Comparison of ENCODE assay signal across 18 cellular contexts in genomic region chr3:64008952-64009351, GRCh38. TPM values are rescaled to one million over a fixed set of nuclear protein-coding genes. Genes with fewer than 3 reads are reported as not detected.
DNase-seq lines count a peak whose midpoint lies in the region; ATAC-seq and TF ChIP-seq lines count a peak whose summit lies in the region.
"Had no signal": no experiment of that assay in that cellular context is flagged by ENCODE, and none has a peak within 500 bp of the region (broad histone marks: within the 10 kb centered on the region; RNA-seq: fewer than 3 reads in every experiment).

No MANE protein-coding gene starts in this region.

- H3K4me1 Mint-ChIP-seq in activated naive CD8-positive, alpha-beta T cell treated with anti-CD3 and anti-CD28 coated beads for 36 hours = peaks cover 40% of the 10 kb centered on the region
- peaks cover 16% of the 10 kb centered on the region for H3K4me1 Mint-ChIP-seq in nephron
- H3K4me1 Mint-ChIP-seq: neural crest cell had no signal

- intact Hi-C loops in IMR-90 (cut with micrococcal nuclease) = no loop called here

- H3K27me3 ChIP-seq in IMR-90 (ENCODE audit: control insufficient read depth, insufficient read depth, low read length) = no peaks in the 10 kb centered on the region
- no peaks in the 10 kb centered on the region for H3K27me3 ChIP-seq in fibroblast of lung (ENCODE audit: control insufficient read depth, insufficient read depth, low read length)
- no peaks in the 10 kb centered on the region for H3K27me3 ChIP-seq in BE2C
- H3K27me3 ChIP-seq: colonic mucosa, suprapubic skin had no signal

- H3K14ac ChIP-seq in IMR-90 (replicated peaks; ENCODE audit: low read depth, low read length) = no peak overlapping the region

- H4K5ac ChIP-seq in IMR-90 (ENCODE audit: low read depth, low read length) = no peak overlapping the region

- H3K4me3 Mint-ChIP-seq in activated naive CD8-positive, alpha-beta T cell treated with anti-CD3 and anti-CD28 coated beads for 36 hours = no peak overlapping the region
- H3K4me3 Mint-ChIP-seq in nephron = no peak overlapping the region
- H3K4me3 Mint-ChIP-seq: neural crest cell had no signal

- H3K36me3 ChIP-seq in IMR-90 (ENCODE audit: control insufficient read depth, insufficient read depth, low read length) = peaks cover 51% of the 10 kb centered on the region
- peaks cover 18% of the 10 kb centered on the region for H3K36me3 ChIP-seq in fibroblast of lung (ENCODE audit: control insufficient read depth, insufficient read depth, low read length)
- peaks cover 79% of the 10 kb centered on the region for H3K36me3 ChIP-seq in BE2C
- H3K36me3 ChIP-seq: colonic mucosa had no signal

- H2AK9ac ChIP-seq in IMR-90 (replicated peaks; ENCODE audit: low read depth, low read length, poor library complexity) = no peak overlapping the region

- no peak overlapping the region for H3K18ac ChIP-seq in IMR-90 (ENCODE audit: low read depth, low read length)

- no peak overlapping the region for H3K4ac ChIP-seq in IMR-90 (ENCODE audit: low read depth, low read length)

- H2BK5ac ChIP-seq in IMR-90 (ENCODE audit: low read depth, low read length, poor library complexity, severe bottlenecking) = no peak overlapping the region

- peaks cover 14% of the 10 kb centered on the region for H3K9me1 ChIP-seq in IMR-90 (ENCODE audit: insufficient read depth, low read length)

- H3K4me2 ChIP-seq in IMR-90 (ENCODE audit: low read depth, low read length) (no peak overlapping the region), fibroblast of lung (ENCODE audit: extremely low read depth, insufficient read depth, low read length) (no peak overlapping the region)
- H3K4me2 ChIP-seq: KMS-11 had no signal

- H3K56ac ChIP-seq in IMR-90 (ENCODE audit: extremely low read depth, insufficient read depth, low read length) = no peak overlapping the region

- peaks cover 31 to 47% of the 10 kb centered on the region in 2 experiments for H3K79me1 ChIP-seq in IMR-90 (ENCODE audit: low read depth in 1 of 2, low read length in 2 of 2)

- DNase-seq in IMR-90 = peak; percentile 35
- no peak for DNase-seq in activated naive CD8-positive, alpha-beta T cell treated with anti-CD3 and anti-CD28 coated beads for 36 hours
- DNase-seq in fibroblast of lung (ENCODE audit: low read depth in 2 of 2) = peak; percentile 16 to 40
- DNase-seq in activated gamma-delta T cell (lab: John Stamatoyannopoulos, UW) = no peak
- no peak for DNase-seq in BE2C
- DNase-seq: activated effector memory CD4-positive, alpha-beta T cell treated with Interleukin-2 at 50 U/mL for 16 hours; Calu3; colonic mucosa; NCI-H1417; NCI-H2171; NCI-H69; SHP77 treated with DMSO at 0.1 percent for 48 hours had no signal

- H2AFZ ChIP-seq in IMR-90 (replicated peaks; ENCODE audit: low read length, poor library complexity) = no peak overlapping the region
- H2AFZ ChIP-seq in fibroblast of lung (ENCODE audit: low read length) = no peak overlapping the region

- H3K4me3 ChIP-seq in IMR-90 (ENCODE audit: insufficient read depth, low read depth, low read length) (no peak overlapping the region), fibroblast of lung (replicated peaks in 1 of 4; ENCODE audit: control extremely low read depth in 1 of 4, insufficient read depth in 1 of 4, low read depth in 3 of 4, low read length in 4 of 4) (no peak overlapping the region), BE2C (ENCODE audit: low read depth, low read length) (no peak overlapping the region)
- H3K4me3 ChIP-seq: colonic mucosa, suprapubic skin had no signal

- H3K36me3 Mint-ChIP-seq in activated naive CD8-positive, alpha-beta T cell treated with anti-CD3 and anti-CD28 coated beads for 36 hours = peaks cover 36% of the 10 kb centered on the region
- peaks cover 51% of the 10 kb centered on the region for H3K36me3 Mint-ChIP-seq in nephron (ENCODE audit: low read depth)

- TF ChIP-seq CTCF in IMR-90 (conservative IDR thresholded peaks at IDR 0.05; ENCODE audit: low read depth, low read length) (no peak), fibroblast of lung (conservative IDR thresholded peaks at IDR 0.05 in 1 of 2, IDR thresholded peaks at IDR 0.05 in 1 of 2; ENCODE audit: low read depth in 1 of 2, low read length in 2 of 2) (no peak), nephron (IDR thresholded peaks at IDR 0.05; ENCODE audit: unreplicated experiment in 3 of 3) (no peak), BE2C (IDR thresholded peaks at IDR 0.05; ENCODE audit: low read depth, low read length) (no peak)

- H3K79me2 ChIP-seq in fibroblast of lung (ENCODE audit: control insufficient read depth, insufficient read depth, low read length) = peaks cover 2% of the 10 kb centered on the region

- H3K27ac ChIP-seq in IMR-90 (ENCODE audit: insufficient read depth, low read length) = no peak overlapping the region
- no peak overlapping the region for H3K27ac ChIP-seq in fibroblast of lung (ENCODE audit: insufficient read depth, low read length)
- H3K27ac ChIP-seq: colonic mucosa, KMS-11, suprapubic skin had no signal

- TF ChIP-seq RAD21 in IMR-90 (IDR thresholded peaks at IDR 0.05; ENCODE audit: low read length) = no peak

- dilution Hi-C loops in IMR-90 (cut with HindIII; ENCODE audit: low sequenced_read_pairs, unreplicated experiment) = no loop called here

- H3K9me3 ChIP-seq in IMR-90 (ENCODE audit: control insufficient read depth, insufficient read depth, low read length) (no peaks in the 10 kb centered on the region), fibroblast of lung (ENCODE audit: control insufficient read depth, insufficient read depth, low read depth, low read length) (no peaks in the 10 kb centered on the region), BE2C (no peaks in the 10 kb centered on the region)
- H3K9me3 ChIP-seq: colonic mucosa, suprapubic skin had no signal

- H3K9me3 Mint-ChIP-seq in activated naive CD8-positive, alpha-beta T cell treated with anti-CD3 and anti-CD28 coated beads for 36 hours = no peaks in the 10 kb centered on the region
- H3K9me3 Mint-ChIP-seq in nephron = no peaks in the 10 kb centered on the region
- H3K9me3 Mint-ChIP-seq: neural crest cell had no signal

- H3K27ac Mint-ChIP-seq in activated naive CD8-positive, alpha-beta T cell treated with anti-CD3 and anti-CD28 coated beads for 36 hours = peak overlapping the region; percentile 17
- peak overlapping the region; percentile 6 to 85 (median 63) for H3K27ac Mint-ChIP-seq in nephron

- no peak overlapping the region for H4K91ac ChIP-seq in IMR-90 (ENCODE audit: insufficient read depth, low read depth, low read length)

- TF ChIP-seq POLR2A in IMR-90 (IDR thresholded peaks at IDR 0.05; ENCODE audit: low read depth, low read length) = no peak

- H3K4me1 ChIP-seq in IMR-90 (ENCODE audit: control insufficient read depth, insufficient read depth, low read length) (peaks cover 6% of the 10 kb centered on the region), fibroblast of lung (ENCODE audit: control insufficient read depth, extremely low read depth, insufficient read depth, low read length) (no peaks in the 10 kb centered on the region), BE2C (no peaks in the 10 kb centered on the region)
- H3K4me1 ChIP-seq: colonic mucosa, suprapubic skin had no signal

- H2AK5ac ChIP-seq in IMR-90 (ENCODE audit: low read depth, low read length) = no peak overlapping the region

- no peaks in the 10 kb centered on the region for H3K27me3 Mint-ChIP-seq in activated naive CD8-positive, alpha-beta T cell treated with anti-CD3 and anti-CD28 coated beads for 36 hours
- H3K27me3 Mint-ChIP-seq in nephron (ENCODE audit: low read depth) = no peaks in the 10 kb centered on the region

- no peak overlapping the region for H2BK20ac ChIP-seq in IMR-90 (ENCODE audit: low read depth, low read length)

- WGBS in IMR-90 (ENCODE audit: extremely low coverage in 2 of 2, insufficient read length in 1 of 2), 2 experiments = no CpG with 5 or more reads among the region's 1 CpG

- H2BK15ac ChIP-seq in IMR-90 (ENCODE audit: low read depth, low read length) = no peak overlapping the region

- H3K9ac ChIP-seq in IMR-90 (ENCODE audit: low read depth, low read length) = no peak overlapping the region
- no peak overlapping the region for H3K9ac ChIP-seq in fibroblast of lung (ENCODE audit: insufficient read depth, low read length)
- H3K9ac ChIP-seq: KMS-11 had no signal

- H2BK120ac ChIP-seq in IMR-90 (ENCODE audit: low read depth, low read length) = no peak overlapping the region

- ATAC-seq in IMR-90 (ENCODE audit: low read depth) (peak; percentile 18; the same call in 1 of the 2 replicates), GM21576 (IDR thresholded peaks at IDR 0.05; ENCODE audit: unreplicated experiment) (no peak)
- ATAC-seq: HCT116 had no signal

- in situ Hi-C loops in IMR-90 (cut with MboI; ENCODE audit: low sequenced_read_pairs) = no loop called here

- POLR2A ChIA-PET in IMR-90 (lab: Charles Lee; ENCODE audit: unreplicated experiment) = no interaction called here

- H4K20me1 ChIP-seq in IMR-90 (ENCODE audit: insufficient read depth, low read length) (peaks cover 19% of the 10 kb centered on the region; the same call in 1 of the 2 replicates), fibroblast of lung (ENCODE audit: control insufficient read depth, extremely low read depth, insufficient read depth, low read length) (no peaks in the 10 kb centered on the region)

- no TSS peak for BruUV-seq in IMR-90 (replicated peaks; lab: Mats Ljungman, UMichigan)

- H3K23ac ChIP-seq in IMR-90 (ENCODE audit: low read depth, low read length) = no peak overlapping the region

- H4K8ac ChIP-seq in IMR-90 (ENCODE audit: low read depth in 2 of 2, low read length in 2 of 2) = no peak overlapping the region

- CTCF ChIA-PET in IMR-90 (lab: Yijun Ruan, JAX) = interaction anchor here (1.7 kb wide), 1 partner anchor 14 kb away, joined by 9 read pairs; the partner anchor contains the start of gene PSMD6

TF ChIP-seq in IMR-90, 13 proteins besides CTCF, POLR2A, EP300 and RAD21 (continues in another document):
- peak; percentile 94 for TF ChIP-seq MAFK (IDR thresholded peaks at IDR 0.05; ENCODE audit: low read depth, low read length)
- TF ChIP-seq USF2 (IDR thresholded peaks at IDR 0.05; ENCODE audit: low read depth, low read length) = no peak

RNA-seq across cellular contexts. Expression of gene PSMD6, which starts 14.3 kb away (rescaled TPM):
- total RNA-seq in IMR-90 (2012; rRNA removed) = 91.8 and 144 TPM in 2 replicates
- polyA plus RNA-seq in IMR-90 (2012; rRNA removed) = 86.6 and 87.0 TPM in 2 replicates
- polyA plus RNA-seq in IMR-90 (2012; cell fraction: cytosol; rRNA removed) = 36.9 and 48.4 TPM in 2 replicates
- polyA plus RNA-seq in IMR-90 (2012; cell fraction: nucleus; rRNA removed; ENCODE audit: low replicate concordance) = 30.8 and 43.7 TPM in 2 replicates
- 100 to 1,000 TPM; 130 to 132 TPM for total RNA-seq in activated naive CD8-positive, alpha-beta T cell treated with anti-CD3 and anti-CD28 coated beads for 36 hours
- total RNA-seq in fibroblast of lung = 71.7 and 79.1 TPM in 2 replicates
- 89.0 and 108 TPM in 2 replicates for polyA plus RNA-seq in fibroblast of lung
- polyA plus RNA-seq in fibroblast of lung (2012) = 80.2 and 108 TPM in 2 replicates
- polyA minus RNA-seq in fibroblast of lung (ENCODE audit: low replicate concordance) = 5.8 and 7.4 TPM in 2 replicates
- polyA plus RNA-seq in BE2C (2012; ENCODE audit: insufficient read depth, insufficient read length, low read depth) = 185 TPM

Comparison
In these comparisons a context has a peak if more than half of its experiments do, and no peak if none do; other contexts are left out.
1. DNase-seq: peak in IMR-90 (single experiment) and fibroblast of lung (2 of 2); none in activated naive CD8-positive, alpha-beta T cell treated with anti-CD3 and anti-CD28 coated beads for 36 hours (single experiment), activated gamma-delta T cell (single experiment) and BE2C (single experiment).